8 cellular contexts compared by ENCODE assay signal in the genomic region with DNA sequence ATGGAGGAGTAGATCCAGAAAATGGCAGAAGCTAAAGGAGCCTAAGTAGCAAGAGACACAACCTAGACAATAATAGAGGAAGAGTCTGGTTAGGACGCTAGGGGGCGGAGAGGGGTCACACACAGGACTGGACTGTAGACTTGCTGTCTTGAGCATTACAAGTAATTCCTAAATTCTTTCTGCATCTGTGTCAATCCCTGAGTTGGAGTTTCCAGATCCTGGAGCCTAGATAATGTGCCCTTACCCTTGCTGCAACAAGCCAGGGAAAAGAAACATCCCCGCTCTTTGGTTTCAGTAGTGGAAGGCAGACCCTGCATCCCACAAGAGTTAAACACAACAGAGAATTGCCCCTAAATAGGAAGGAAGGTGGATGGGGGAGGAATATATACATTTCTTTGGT. TPM values are rescaled to one million over a fixed set of nuclear protein-coding genes. Genes with fewer than 3 reads are reported as not detected.
DNase-seq lines count a peak whose midpoint lies in the region; ATAC-seq and TF ChIP-seq lines count a peak whose summit lies in the region.

No MANE protein-coding gene starts in this region.

- no peaks in the 10 kb centered on the region for H3K27me3 Mint-ChIP-seq in activated T-cell treated with anti-CD3 and anti-CD28 coated beads, Interleukin-2, amount 50 U/mL, for 4 hours (ENCODE audit: low read depth)

- no peaks in the 10 kb centered on the region for H3K9me3 ChIP-seq in ovary

- H3K4me1 Mint-ChIP-seq in activated T-cell treated with anti-CD3 and anti-CD28 coated beads, Interleukin-2, amount 50 U/mL, for 4 hours (ENCODE audit: low read depth), result no peaks in the 10 kb centered on the region

- 21 to 26% (median 22%) methylated on average over 3 of the region's 3 CpGs for WGBS in ovary, 3 donors

- no peak for TF ChIP-seq EP300 in ovary (IDR thresholded peaks at IDR 0.05)

- no peak overlapping the region for H3K4me3 Mint-ChIP-seq in activated T-cell treated with anti-CD3 and anti-CD28 coated beads, Interleukin-2, amount 50 U/mL, for 4 hours

- H3K27me3 ChIP-seq in ovary, result no peaks in the 10 kb centered on the region

- TF ChIP-seq POLR2A in ovary (IDR thresholded peaks at IDR 0.05), result no peak

- H3K4me1 ChIP-seq in ovary (ENCODE audit: insufficient read depth), result no peaks in the 10 kb centered on the region

- no peak overlapping the region for H3K4me3 ChIP-seq in ovary

- H3K36me3 ChIP-seq in ovary, result no peaks in the 10 kb centered on the region

- H3K9me3 Mint-ChIP-seq in activated T-cell treated with anti-CD3 and anti-CD28 coated beads, Interleukin-2, amount 50 U/mL, for 4 hours, result no peaks in the 10 kb centered on the region

- no peaks in the 10 kb centered on the region for H3K36me3 Mint-ChIP-seq in activated T-cell treated with anti-CD3 and anti-CD28 coated beads, Interleukin-2, amount 50 U/mL, for 4 hours (ENCODE audit: insufficient read depth)

- intact Hi-C loops in ovary (cut with DNase I), result loop anchor here in 1 of 4 donors (2.0 kb wide), 1 partner anchor 257 kb away; no protein-coding TSS in a partner anchor

- peak in 1 of 3 donors; percentile 33 for TF ChIP-seq CTCF in ovary (IDR thresholded peaks at IDR 0.05)

- DNase-seq in GM03348 (ENCODE audit: low spot score) (peak; percentile 81), HuH-7 (ENCODE audit: low spot score) (peak; percentile 17), NOMO-1 treated with DMSO at 0.1 percent for 48 hours (lab: John Stamatoyannopoulos, UW; ENCODE audit: unreplicated experiment) (peak; percentile 69), germinal center (ENCODE audit: low spot score) (peak; percentile 68), ovary (peak; percentile 37 to 61 (median 57)), cerebellar nuclear complex (lab: John Stamatoyannopoulos, UW) (no peak)
- peak; percentile 13 for DNase-seq in activated T-cell treated with anti-CD3 and anti-CD28 coated beads, Interleukin-2, amount 50 U/mL, for 4 hours

- H3K27ac ChIP-seq in ovary, result no peak overlapping the region

- ATAC-seq in GM21786 (IDR thresholded peaks at IDR 0.05; ENCODE audit: unreplicated experiment), result peak; percentile 99
- peak; percentile 70 to 75 for ATAC-seq in activated T-cell treated with anti-CD3 and anti-CD28 coated beads, Interleukin-2, amount 50 U/mL, for 4 hours

RNA-seq across cellular contexts. Expression of a gene that starts 14.9 kb away (rescaled TPM):
- total RNA-seq in activated T-cell treated with anti-CD3 and anti-CD28 coated beads, Interleukin-2, amount 50 U/mL, for 4 hours, result under 1 TPM in 1 of 3 donors, not detected in 2; 0.05 TPM
- total RNA-seq in ovary, result 1 to 10 TPM in 3 of 7 donors, under 1 TPM in 4; 0.23 to 1.6 (median 0.98) TPM
- 1 to 10 TPM in 1 of 2 donors, under 1 TPM in 1; 0.28 to 1.5 TPM for polyA plus RNA-seq in ovary

RNA-seq across cellular contexts. Expression of a gene that starts 20.4 kb away (rescaled TPM):
- under 1 TPM; 0.45 to 0.68 (median 0.56) TPM for total RNA-seq in activated T-cell treated with anti-CD3 and anti-CD28 coated beads, Interleukin-2, amount 50 U/mL, for 4 hours
- 1 to 10 TPM in 2 of 7 donors, under 1 TPM in 5; 0.20 to 6.5 (median 0.48) TPM for total RNA-seq in ovary
- polyA plus RNA-seq in ovary, result 1 to 10 TPM in 1 of 2 donors, under 1 TPM in 1; 0.17 to 1.1 TPM

Comparison
In these comparisons a context has a peak if more than half of its experiments do, and no peak if none do; other contexts are left out.
1. DNase-seq: peak in GM03348 (single experiment), HuH-7 (single experiment), NOMO-1 treated with DMSO at 0.1 percent for 48 hours (single experiment), activated T-cell treated with anti-CD3 and anti-CD28 coated beads, Interleukin-2, amount 50 U/mL, for 4 hours (single experiment), germinal center (single experiment) and ovary (5 of 5); none in cerebellar nuclear complex (0 of 2).